Comparison of ENCODE assay signal across 1 cellular context in the genomic region with DNA sequence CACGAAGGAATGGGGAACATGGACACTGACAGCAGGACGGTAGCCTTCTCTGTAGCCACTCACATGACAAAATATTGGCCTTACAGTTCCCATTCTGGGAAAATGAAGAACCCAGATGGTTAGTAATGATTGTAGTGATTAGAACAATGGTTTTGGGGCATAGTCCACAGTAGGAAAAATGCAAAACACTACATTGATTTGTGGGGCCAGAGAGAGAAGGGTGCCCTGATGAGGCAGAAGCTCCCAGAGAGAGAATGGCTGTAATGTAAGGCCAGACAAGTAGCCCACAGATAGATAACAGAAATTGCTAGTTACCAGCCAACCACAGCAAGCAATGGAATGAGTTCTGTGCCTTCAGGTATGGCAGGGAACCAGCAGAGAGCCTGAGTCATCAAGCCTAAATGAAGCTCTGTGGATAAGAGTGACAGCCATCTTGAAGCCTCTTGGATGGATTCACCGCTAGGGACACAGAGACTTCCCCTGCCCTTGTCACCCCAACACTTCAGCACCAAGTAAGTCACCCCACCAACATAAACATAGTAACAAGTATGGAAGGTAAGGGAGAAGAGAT.
TF ChIP-seq lines count a peak whose summit lies in the region.

No MANE protein-coding gene starts in this region.

TF ChIP-seq in K562, 482 proteins besides CTCF, POLR2A, EP300 and RAD21 (continued from another document):
- TF ChIP-seq, protein P1, sequence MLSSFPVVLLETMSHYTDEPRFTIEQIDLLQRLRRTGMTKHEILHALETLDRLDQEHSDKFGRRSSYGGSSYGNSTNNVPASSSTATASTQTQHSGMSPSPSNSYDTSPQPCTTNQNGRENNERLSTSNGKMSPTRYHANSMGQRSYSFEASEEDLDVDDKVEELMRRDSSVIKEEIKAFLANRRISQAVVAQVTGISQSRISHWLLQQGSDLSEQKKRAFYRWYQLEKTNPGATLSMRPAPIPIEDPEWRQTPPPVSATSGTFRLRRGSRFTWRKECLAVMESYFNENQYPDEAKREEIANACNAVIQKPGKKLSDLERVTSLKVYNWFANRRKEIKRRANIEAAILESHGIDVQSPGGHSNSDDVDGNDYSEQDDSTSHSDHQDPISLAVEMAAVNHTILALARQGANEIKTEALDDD (IDR thresholded peaks at IDR 0.05), result 0 out of 2 replicates have a peak, but pooled peaks have one; percentile 18
- TF ChIP-seq CHAMP1 (IDR thresholded peaks at IDR 0.05), result no peak
- TF ChIP-seq, protein P2, sequence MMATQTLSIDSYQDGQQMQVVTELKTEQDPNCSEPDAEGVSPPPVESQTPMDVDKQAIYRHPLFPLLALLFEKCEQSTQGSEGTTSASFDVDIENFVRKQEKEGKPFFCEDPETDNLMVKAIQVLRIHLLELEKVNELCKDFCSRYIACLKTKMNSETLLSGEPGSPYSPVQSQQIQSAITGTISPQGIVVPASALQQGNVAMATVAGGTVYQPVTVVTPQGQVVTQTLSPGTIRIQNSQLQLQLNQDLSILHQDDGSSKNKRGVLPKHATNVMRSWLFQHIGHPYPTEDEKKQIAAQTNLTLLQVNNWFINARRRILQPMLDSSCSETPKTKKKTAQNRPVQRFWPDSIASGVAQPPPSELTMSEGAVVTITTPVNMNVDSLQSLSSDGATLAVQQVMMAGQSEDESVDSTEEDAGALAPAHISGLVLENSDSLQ (IDR thresholded peaks at IDR 0.05), result peak; percentile 66; the same call in 1 of the 2 replicates
- TF ChIP-seq, protein P3, sequence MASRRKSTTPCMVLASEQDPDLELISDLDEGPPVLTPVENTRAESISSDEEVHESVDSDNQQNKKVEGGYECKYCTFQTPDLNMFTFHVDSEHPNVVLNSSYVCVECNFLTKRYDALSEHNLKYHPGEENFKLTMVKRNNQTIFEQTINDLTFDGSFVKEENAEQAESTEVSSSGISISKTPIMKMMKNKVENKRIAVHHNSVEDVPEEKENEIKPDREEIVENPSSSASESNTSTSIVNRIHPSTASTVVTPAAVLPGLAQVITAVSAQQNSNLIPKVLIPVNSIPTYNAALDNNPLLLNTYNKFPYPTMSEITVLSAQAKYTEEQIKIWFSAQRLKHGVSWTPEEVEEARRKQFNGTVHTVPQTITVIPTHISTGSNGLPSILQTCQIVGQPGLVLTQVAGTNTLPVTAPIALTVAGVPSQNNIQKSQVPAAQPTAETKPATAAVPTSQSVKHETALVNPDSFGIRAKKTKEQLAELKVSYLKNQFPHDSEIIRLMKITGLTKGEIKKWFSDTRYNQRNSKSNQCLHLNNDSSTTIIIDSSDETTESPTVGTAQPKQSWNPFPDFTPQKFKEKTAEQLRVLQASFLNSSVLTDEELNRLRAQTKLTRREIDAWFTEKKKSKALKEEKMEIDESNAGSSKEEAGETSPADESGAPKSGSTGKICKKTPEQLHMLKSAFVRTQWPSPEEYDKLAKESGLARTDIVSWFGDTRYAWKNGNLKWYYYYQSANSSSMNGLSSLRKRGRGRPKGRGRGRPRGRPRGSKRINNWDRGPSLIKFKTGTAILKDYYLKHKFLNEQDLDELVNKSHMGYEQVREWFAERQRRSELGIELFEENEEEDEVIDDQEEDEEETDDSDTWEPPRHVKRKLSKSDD (conservative IDR thresholded peaks at IDR 0.05; ENCODE audit: low read length), result no peak
- TF ChIP-seq FOXP1 (CRISPR knock-in tag; IDR thresholded peaks at IDR 0.05), result no peak
- TF ChIP-seq HMG20A (CRISPR knock-in tag; conservative IDR thresholded peaks at IDR 0.05), result no peak
- TF ChIP-seq YY1 (IDR thresholded peaks at IDR 0.05; ENCODE audit: borderline replicate concordance in 1 of 3, control insufficient read depth in 1 of 3, extremely low read depth in 1 of 3, insufficient read depth in 3 of 3, insufficient read length in 1 of 3, insufficient replicate concordance in 2 of 3, low read depth in 1 of 3, low read length in 2 of 3), result peak in 1 of 3 experiments; percentile 79
- TF ChIP-seq DLX4 (CRISPR knock-in tag; IDR thresholded peaks at IDR 0.05), result no peak
- no peak for TF ChIP-seq SRSF9 (IDR thresholded peaks at IDR 0.05; ENCODE audit: borderline replicate concordance, low read depth, low read length)
